In the genomic region with DNA sequence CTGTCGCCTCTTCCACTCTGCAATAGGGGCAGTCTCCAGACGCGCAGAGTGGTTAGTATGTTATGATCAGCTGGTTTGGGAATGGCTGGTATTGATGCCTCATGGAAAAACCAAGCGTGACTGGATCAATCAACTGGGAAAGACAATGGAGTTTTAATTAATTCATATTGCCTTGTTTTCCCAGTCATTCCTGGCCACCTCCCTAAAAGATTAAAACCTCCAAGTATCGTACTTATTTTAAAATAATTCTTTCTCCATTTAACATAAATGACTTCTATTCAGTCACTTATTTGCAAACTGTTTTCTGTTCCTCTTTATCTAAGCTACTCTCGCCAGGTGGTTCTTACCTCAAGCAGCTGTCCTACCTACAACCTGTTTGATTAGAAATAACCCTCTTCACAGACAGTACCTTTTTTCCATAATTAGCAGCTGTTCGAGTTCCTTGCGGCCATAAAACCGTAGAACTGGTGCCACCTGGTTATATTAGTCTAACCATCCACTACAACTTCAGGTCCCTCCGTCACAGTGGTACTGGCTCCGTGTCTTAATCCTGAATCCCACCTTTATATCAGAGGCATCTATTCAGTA, we compare ENCODE assay signal across 8 cellular contexts. TPM values are rescaled to one million over a fixed set of nuclear protein-coding genes. Genes with fewer than 3 reads are reported as not detected.
DNase-seq lines count a peak whose midpoint lies in the region; ATAC-seq and TF ChIP-seq lines count a peak whose summit lies in the region.

No MANE protein-coding gene starts in this region.

- H3K4me1 ChIP-seq in Panc1 (ENCODE audit: control insufficient read depth, insufficient read depth, low read length): peaks cover 14% of the 10 kb centered on the region
- H3K4me1 ChIP-seq in spleen: peaks cover 4 to 23% (median 17%) of the 10 kb centered on the region in 6 donors

- no peaks in the 10 kb centered on the region for H3K27me3 ChIP-seq in Panc1 (ENCODE audit: control insufficient read depth, insufficient read depth, low read length)
- peaks cover 0 to 47% (median 0%) of the 10 kb centered on the region in 7 donors for H3K27me3 ChIP-seq in spleen (replicated peaks in 1 of 7)

- TF ChIP-seq CTCF in AG09309 (IDR thresholded peaks at IDR 0.05; ENCODE audit: control insufficient read depth, insufficient read depth, low read depth, low read length, missing control alignments) (no peak), Panc1 (IDR thresholded peaks at IDR 0.05) (no peak), foreskin fibroblast (IDR thresholded peaks at IDR 0.05; ENCODE audit: low read depth, low read length) (no peak), spleen (IDR thresholded peaks at IDR 0.05 in 8 of 11, conservative IDR thresholded peaks at IDR 0.05 in 3 of 11) (no peak)

- intact Hi-C loops in Panc1 (cut with micrococcal nuclease; ENCODE audit: unreplicated experiment): no loop called here
- intact Hi-C loops in spleen (cut with DNase I; ENCODE audit: low total_unique reads): no loop called here

- peak overlapping the region; percentile 95 for H3K4me3 ChIP-seq in AG09309 (ENCODE audit: control insufficient read depth, low read depth, low read length)
- H3K4me3 ChIP-seq in Panc1 (ENCODE audit: low read depth in 2 of 2, low read length in 2 of 2): peak overlapping the region; percentile 86 to 96
- peak overlapping the region; percentile 87 to 94 for H3K4me3 ChIP-seq in foreskin fibroblast (ENCODE audit: low read depth in 1 of 2, low read length in 2 of 2)
- peak overlapping the region; percentile 44 to 82 (median 56) for H3K4me3 ChIP-seq in spleen

- BruUV-seq in Panc1 (replicated peaks; lab: Mats Ljungman, UMichigan): no TSS peak

- 15 to 21% (median 17%) methylated on average over 11 of the region's 11 CpGs for WGBS in spleen, 5 donors

- CTCF ChIA-PET in Panc1 (lab: Charles Lee): interaction anchor here (1.2 kb wide), 1 partner anchor 115 kb away, joined by 4 read pairs; no protein-coding TSS in a partner anchor

- no peak for TF ChIP-seq POLR2A in spleen (IDR thresholded peaks at IDR 0.05)

- ATAC-seq in GM18867 (IDR thresholded peaks at IDR 0.05; ENCODE audit: unreplicated experiment): peak; percentile 77
- ATAC-seq in HG03039 (IDR thresholded peaks at IDR 0.05; ENCODE audit: unreplicated experiment): peak; percentile 43
- ATAC-seq in Panc1: no peak; the same call in 1 of the 2 replicates

- DNase-seq in AG09309 (ENCODE audit: low read depth): no peak
- DNase-seq in Panc1 (ENCODE audit: low read depth, low spot score): peak; percentile 8
- peak in 1 of 2 donors; percentile 5 for DNase-seq in foreskin fibroblast
- DNase-seq in spleen: no peak
- DNase-seq in GDM1 (lab: John Stamatoyannopoulos, UW): no peak
- DNase-seq in SIG-M5 treated with dmso at 0.1 percent for 504 hours (lab: John Stamatoyannopoulos, UW; ENCODE audit: unreplicated experiment): no peak

- POLR2A ChIA-PET in Panc1 (lab: Charles Lee): interaction anchor here (0.6 kb wide), 1 partner anchor 446 kb away, joined by 3 read pairs; a partner anchor contains a TSS

- peak overlapping the region; percentile 90 for H3K27ac ChIP-seq in Panc1 (ENCODE audit: low read length)
- H3K27ac ChIP-seq in spleen: peak overlapping the region in 6 of 8 donors; percentile 26 to 80 (median 59)

- no peaks in the 10 kb centered on the region for H3K9me3 ChIP-seq in Panc1 (ENCODE audit: control insufficient read depth, insufficient read depth, low read depth, low read length)
- no peaks in the 10 kb centered on the region for H3K9me3 ChIP-seq in spleen

- in situ Hi-C loops in Panc1 (cut with HindIII; ENCODE audit: low pct_unique_long_range_greater_than_20kb, low sequenced_read_pairs): no loop called here

- peaks cover 3% of the 10 kb centered on the region; the same call in 1 of the 2 replicates for H3K36me3 ChIP-seq in Panc1 (ENCODE audit: control insufficient read depth, insufficient read depth, low read length)
- H3K36me3 ChIP-seq in spleen: no peaks in the 10 kb centered on the region

RNA-seq across cellular contexts. Expression of a gene that starts 0.9 kb away (rescaled TPM):
- 12.8 TPM for total RNA-seq in Panc1 (2021; ENCODE audit: unreplicated experiment)
- polyA plus RNA-seq in Panc1 (2012; ENCODE audit: insufficient read length): 5.4 TPM
- total RNA-seq in spleen: 1 to 10 TPM; 2.6 to 8.4 (median 4.5) TPM
- 1 to 10 TPM in 1 of 3 donors, under 1 TPM in 2; 0.26 to 1.3 (median 0.54) TPM for polyA plus RNA-seq in spleen

RNA-seq across cellular contexts. Expression of a gene that starts 6.3 kb away (rescaled TPM):
- total RNA-seq in Panc1 (2021; ENCODE audit: unreplicated experiment) (not detected), spleen (not detected)
- polyA plus RNA-seq in Panc1 (2012; ENCODE audit: insufficient read length): not detected
- polyA plus RNA-seq in spleen: not detected

RNA-seq across cellular contexts. Expression of a gene that starts 34.8 kb away (rescaled TPM):
- total RNA-seq in Panc1 (2021; ENCODE audit: unreplicated experiment) (0.49 TPM), spleen (under 1 TPM in 4 of 7 donors, not detected in 3; 0.43 to 0.94 (median 0.58) TPM)
- polyA plus RNA-seq in Panc1 (2012; ENCODE audit: insufficient read length): not detected
- not detected for polyA plus RNA-seq in spleen

RNA-seq across cellular contexts. Expression of a gene that starts 50.7 kb away (rescaled TPM):
- not detected for total RNA-seq in Panc1 (2021; ENCODE audit: unreplicated experiment)
- not detected for polyA plus RNA-seq in Panc1 (2012; ENCODE audit: insufficient read length)
- total RNA-seq in spleen: not detected
- polyA plus RNA-seq in spleen: not detected
